1 cellular context compared by ENCODE assay signal in genomic region chrX:39157796-39158195, GRCh38.
TF ChIP-seq lines count a peak whose summit lies in the region.

No MANE protein-coding gene starts in this region.

TF ChIP-seq in HepG2, 621 proteins besides CTCF, POLR2A, EP300 and RAD21:
- TF ChIP-seq ARID5B (CRISPR knock-in tag; IDR thresholded peaks at IDR 0.05): no peak
- TF ChIP-seq ZNF800 (CRISPR knock-in tag; IDR thresholded peaks at IDR 0.05): no peak
- TF ChIP-seq ZBTB46 (CRISPR knock-in tag; IDR thresholded peaks at IDR 0.05; ENCODE audit: borderline replicate concordance): no peak
- TF ChIP-seq TBP (CRISPR knock-in tag; IDR thresholded peaks at IDR 0.05): no peak
TF ChIP-seq in HepG2: peak in this region for 0.
